8 cellular contexts compared by ENCODE assay signal in the genomic region with DNA sequence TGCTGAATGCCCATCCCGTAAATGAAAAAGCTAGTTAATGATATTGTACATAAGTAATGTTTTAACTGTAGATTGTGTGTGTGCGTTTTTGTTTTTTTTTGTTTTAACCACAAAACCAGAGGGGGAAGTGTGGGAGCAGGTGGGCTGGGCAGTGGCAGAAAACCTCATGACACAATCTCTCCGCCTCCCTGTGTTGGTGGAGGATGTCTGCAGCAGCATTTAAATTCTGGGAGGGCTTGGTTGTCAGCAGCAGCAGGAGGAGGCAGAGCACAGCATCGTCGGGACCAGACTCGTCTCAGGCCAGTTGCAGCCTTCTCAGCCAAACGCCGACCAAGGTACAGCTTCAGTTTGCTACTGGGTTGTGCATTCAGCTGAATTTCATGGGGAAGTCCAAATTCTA. TPM values are rescaled to one million over a fixed set of nuclear protein-coding genes. Genes with fewer than 3 reads are reported as not detected.
DNase-seq lines count a peak whose midpoint lies in the region; ATAC-seq and TF ChIP-seq lines count a peak whose summit lies in the region.

A gene (plus strand): TSS at position 249 of the 400 bp plus-strand sequence. CDS start 1,182 bp downstream, outside the sequence.

- no peak within 1 kb of the TSS for H3K18ac ChIP-seq in neuronal stem cell (ENCODE audit: low read length)

- no peak within 1 kb of the TSS for H4K8ac ChIP-seq in neuronal stem cell (ENCODE audit: low read depth, low read length)

- no peak within 1 kb of the TSS for H2BK5ac ChIP-seq in neuronal stem cell (ENCODE audit: low read length)

- no peak within 1 kb of the TSS for H3K4me2 ChIP-seq in neuronal stem cell (ENCODE audit: insufficient read depth, low read length, poor library complexity, severe bottlenecking)

- H4K91ac ChIP-seq in neuronal stem cell (ENCODE audit: low read depth, low read length, poor library complexity): no peak within 1 kb of the TSS

- no peak within 1 kb of the TSS for H2BK12ac ChIP-seq in neuronal stem cell (ENCODE audit: low read length)

- no peak within 1 kb of the TSS for H3K9ac ChIP-seq in neuronal stem cell (ENCODE audit: low read depth, low read length, poor library complexity)

- no peak within 1 kb of the TSS for H3K14ac ChIP-seq in neuronal stem cell (ENCODE audit: low read length)

- no peaks in the 10 kb centered on the region for H3K27me3 ChIP-seq in neuronal stem cell (ENCODE audit: control insufficient read depth in 3 of 3, insufficient read depth in 3 of 3, low read depth in 1 of 3, low read length in 3 of 3)

- peak; percentile 66 for ATAC-seq in GM18861 (IDR thresholded peaks at IDR 0.05; ENCODE audit: unreplicated experiment)
- ATAC-seq in HG03354 (IDR thresholded peaks at IDR 0.05; ENCODE audit: poor library complexity, severe bottlenecking, unreplicated experiment): peak; percentile 88
- ATAC-seq in GM21723 (IDR thresholded peaks at IDR 0.05; ENCODE audit: unreplicated experiment): no peak

- TF ChIP-seq CTCF in AG09309 (IDR thresholded peaks at IDR 0.05; ENCODE audit: control insufficient read depth, insufficient read depth, low read depth, low read length, missing control alignments) (peak; percentile 13), epithelial cell of proximal tubule (conservative IDR thresholded peaks at IDR 0.05; ENCODE audit: low read depth, low read length) (peak; percentile 22)

- H2AFZ ChIP-seq in neuronal stem cell (ENCODE audit: low read length): peak within 1 kb of the TSS; percentile 58

- WGBS in neuronal stem cell (ENCODE audit: extremely low coverage in 2 of 2, insufficient read length in 2 of 2, insufficient replicate concordance in 1 of 2), 2 donors: no CpG with 5 or more reads among the region's 8 CpGs

- H3K4ac ChIP-seq in neuronal stem cell (ENCODE audit: low read length): no peak within 1 kb of the TSS

- H3K27ac ChIP-seq in neuronal stem cell (replicated peaks; ENCODE audit: low read length): no peak within 1 kb of the TSS

- H2BK15ac ChIP-seq in neuronal stem cell (ENCODE audit: low read length): no peak within 1 kb of the TSS

- H2BK120ac ChIP-seq in neuronal stem cell (ENCODE audit: low read depth, low read length): no peak within 1 kb of the TSS

- no peaks in the 10 kb centered on the region for H3K9me3 ChIP-seq in neuronal stem cell (replicated peaks in 1 of 2; ENCODE audit: control insufficient read depth in 2 of 2, insufficient read depth in 1 of 2, low read depth in 1 of 2, low read length in 2 of 2)

- H3K4me1 ChIP-seq in neuronal stem cell (ENCODE audit: control insufficient read depth in 2 of 2, insufficient read depth in 1 of 2, low read depth in 1 of 2, low read length in 2 of 2): peaks cover 0 to 13% of the 10 kb centered on the region in 2 donors

- H3K23ac ChIP-seq in neuronal stem cell (ENCODE audit: low read depth, low read length, poor library complexity): no peak within 1 kb of the TSS

- H2AK5ac ChIP-seq in neuronal stem cell (ENCODE audit: low read depth, low read length): no peak within 1 kb of the TSS

- H3K4me3 ChIP-seq in AG09309 (ENCODE audit: control insufficient read depth, low read depth, low read length): no peak within 1 kb of the TSS
- H3K4me3 ChIP-seq in epithelial cell of proximal tubule (ENCODE audit: low read depth, low read length): peak within 1 kb of the TSS; percentile 87
- no peak within 1 kb of the TSS for H3K4me3 ChIP-seq in neuronal stem cell (ENCODE audit: low read length in 2 of 2)

- H3K79me1 ChIP-seq in neuronal stem cell (ENCODE audit: low read depth, low read length): no peaks in the 10 kb centered on the region

- DNase-seq in AG09309 (ENCODE audit: low read depth) (no peak), SKM-1 (lab: John Stamatoyannopoulos, UW; ENCODE audit: unreplicated experiment) (peak; percentile 70), epithelial cell of proximal tubule (ENCODE audit: low read depth) (peak; percentile 92), neuronal stem cell (ENCODE audit: low spot score) (peak; percentile 32), 8988T (no peak)

- no peaks in the 10 kb centered on the region for H3K36me3 ChIP-seq in neuronal stem cell (replicated peaks in 1 of 2; ENCODE audit: control insufficient read depth in 2 of 2, insufficient read depth in 2 of 2, low read length in 2 of 2)

RNA-seq across cellular contexts. Expression of the gene that starts here (rescaled TPM):
- 112 and 694 TPM in 2 replicates for total RNA-seq in epithelial cell of proximal tubule
- polyA plus RNA-seq in neuronal stem cell (2013, experiment 1 of 2): 1.2 TPM
- polyA plus RNA-seq in neuronal stem cell (2013, experiment 2 of 2): 1.6 TPM

Comparison
In these comparisons a context has a peak if more than half of its experiments do, and no peak if none do; other contexts are left out.
1. DNase-seq: peak in SKM-1 (single experiment), epithelial cell of proximal tubule (single experiment) and neuronal stem cell (single experiment); none in AG09309 (single experiment) and 8988T (single experiment).